Comparison of ENCODE assay signal across 26 cellular contexts in the genomic region with DNA sequence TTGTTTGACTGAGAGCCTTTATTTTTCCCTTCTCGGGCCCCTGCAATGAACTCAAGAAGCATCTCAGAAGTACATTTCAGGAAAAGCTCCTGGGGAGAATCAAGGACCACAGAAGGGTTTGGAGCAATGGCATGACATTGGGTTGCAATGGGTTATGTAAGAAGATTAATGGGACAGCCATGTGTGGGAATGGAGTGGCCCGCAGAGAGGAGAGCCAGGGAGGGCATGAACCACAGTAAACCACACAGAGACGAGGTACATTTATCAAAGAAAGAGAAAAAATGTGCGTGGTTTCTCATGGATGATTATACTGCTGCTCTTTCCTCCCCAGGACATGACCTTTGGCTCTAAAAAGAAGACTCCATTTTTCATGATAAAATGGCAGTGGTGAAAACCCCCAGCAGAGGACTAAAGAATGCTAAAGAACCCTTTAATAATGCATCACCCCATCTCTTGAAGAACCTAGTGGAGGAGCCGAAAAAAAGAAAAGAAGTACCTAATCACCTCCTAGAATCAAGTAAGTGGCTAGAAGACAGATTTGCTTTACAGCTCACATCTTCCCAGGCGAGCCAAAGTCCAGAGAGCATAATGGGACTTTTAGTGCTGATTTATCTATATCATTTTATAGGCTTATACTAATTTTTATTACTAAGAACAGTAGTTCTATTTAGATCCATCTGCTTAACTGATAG. TPM values are rescaled to one million over a fixed set of nuclear protein-coding genes. Genes with fewer than 3 reads are reported as not detected.
DNase-seq lines count a peak whose midpoint lies in the region; ATAC-seq and TF ChIP-seq lines count a peak whose summit lies in the region.
"Had no signal": no experiment of that assay in that cellular context is flagged by ENCODE, and none has a peak within 500 bp of the region (broad histone marks: within the 10 kb centered on the region; RNA-seq: fewer than 3 reads in every experiment).

No MANE protein-coding gene starts in this region.

- H3K27ac Mint-ChIP-seq in Caco-2 (ENCODE audit: unreplicated experiment) (peak overlapping the region; percentile 5), progenitor cell of endocrine pancreas (peak overlapping the region; percentile 90)
- H3K27ac Mint-ChIP-seq: activated CD8-positive, alpha-beta T cell treated with anti-CD3 and anti-CD28 coated beads, Interleukin-2, amount 10 ng/mL, durations not matched to agents 7 days and 5 days; activated naive CD4-positive, alpha-beta T cell treated with anti-CD3 and anti-CD28 coated beads for 36 hours; activated T-cell treated with anti-CD3 and anti-CD28 coated beads, Interleukin-2, amount 50 U/mL, for 24 hours; CD8-positive, alpha-beta T cell had no signal

- no TSS peak for BruUV-seq in Caco-2 (replicated peaks; lab: Mats Ljungman, UMichigan)

- H3K4me2 ChIP-seq in hepatocyte: peak overlapping the region; percentile 97

- no peaks in the 10 kb centered on the region for H3K79me2 ChIP-seq in hepatocyte

- WGBS in hepatocyte (ENCODE audit: low lambda C conversion rate, missing lambda C conversion rate): 47% methylated on average over 6 of the region's 6 CpGs

- POLR2A ChIA-PET in Caco-2 (lab: Charles Lee): no interaction called here

- H3K4me1 ChIP-seq in Caco-2 (peaks cover 63% of the 10 kb centered on the region), hepatocyte (ENCODE audit: insufficient read depth) (peaks cover 22% of the 10 kb centered on the region)

- ATAC-seq in HG02759 (IDR thresholded peaks at IDR 0.05; ENCODE audit: unreplicated experiment) (no peak), GM21717 (IDR thresholded peaks at IDR 0.05; ENCODE audit: unreplicated experiment) (no peak)
- ATAC-seq: activated CD8-positive, alpha-beta T cell treated with anti-CD3 and anti-CD28 coated beads, Interleukin-2, amount 10 ng/mL, durations not matched to agents 7 days and 5 days; CD8-positive, alpha-beta T cell had no signal

- H3K27ac ChIP-seq in hepatocyte: peak overlapping the region; percentile 86
- H3K27ac ChIP-seq: vagina had no signal

- H3K36me3 ChIP-seq in Caco-2 (ENCODE audit: control insufficient read depth, insufficient read depth, low read length) (no peaks in the 10 kb centered on the region), hepatocyte (replicated peaks; ENCODE audit: insufficient read depth, low read depth) (no peaks in the 10 kb centered on the region)
- H3K36me3 ChIP-seq: ascending aorta, vagina had no signal

- H3K9me3 Mint-ChIP-seq in Caco-2 (ENCODE audit: unreplicated experiment) (no peaks in the 10 kb centered on the region), progenitor cell of endocrine pancreas (ENCODE audit: low read depth) (peaks cover 3% of the 10 kb centered on the region)
- H3K9me3 Mint-ChIP-seq: activated naive CD4-positive, alpha-beta T cell treated with anti-CD3 and anti-CD28 coated beads for 36 hours; activated T-cell treated with anti-CD3 and anti-CD28 coated beads, Interleukin-2, amount 50 U/mL, for 24 hours; CD8-positive, alpha-beta T cell had no signal

- H2AFZ ChIP-seq in hepatocyte: no peak overlapping the region

- H3K4me3 Mint-ChIP-seq in Caco-2 (ENCODE audit: unreplicated experiment): peak overlapping the region; percentile 14
- peak overlapping the region; percentile 77 for H3K4me3 Mint-ChIP-seq in progenitor cell of endocrine pancreas (ENCODE audit: low read depth)
- H3K4me3 Mint-ChIP-seq: activated CD8-positive, alpha-beta T cell treated with anti-CD3 and anti-CD28 coated beads, Interleukin-2, amount 10 ng/mL, durations not matched to agents 7 days and 5 days had no signal

- no peak overlapping the region for H3K4me3 ChIP-seq in Caco-2 (ENCODE audit: low read depth, low read length)
- no peak overlapping the region for H3K4me3 ChIP-seq in hepatocyte
- H3K4me3 ChIP-seq: ascending aorta had no signal

- peaks cover 5% of the 10 kb centered on the region for H3K36me3 Mint-ChIP-seq in Caco-2 (ENCODE audit: insufficient read depth, unreplicated experiment)
- peaks cover 16% of the 10 kb centered on the region for H3K36me3 Mint-ChIP-seq in progenitor cell of endocrine pancreas (ENCODE audit: insufficient read depth)
- H3K36me3 Mint-ChIP-seq: CD8-positive, alpha-beta T cell had no signal

- H3K27me3 Mint-ChIP-seq in Caco-2 (ENCODE audit: insufficient read depth, unreplicated experiment) (no peaks in the 10 kb centered on the region), progenitor cell of endocrine pancreas (no peaks in the 10 kb centered on the region)

- no peaks in the 10 kb centered on the region for H4K20me1 ChIP-seq in hepatocyte (ENCODE audit: insufficient read depth, poor library complexity, severe bottlenecking)

- TF ChIP-seq CTCF in Caco-2 (IDR thresholded peaks at IDR 0.05; ENCODE audit: insufficient read depth in 1 of 2, low read depth in 1 of 2, low read length in 1 of 2, severe bottlenecking in 1 of 2, unreplicated experiment in 1 of 2) (no peak), hepatocyte (IDR thresholded peaks at IDR 0.05; ENCODE audit: poor library complexity) (no peak), progenitor cell of endocrine pancreas (IDR thresholded peaks at IDR 0.05; ENCODE audit: unreplicated experiment) (no peak)

- H3K4me1 Mint-ChIP-seq in Caco-2 (ENCODE audit: low read depth, unreplicated experiment) (peaks cover 40% of the 10 kb centered on the region), progenitor cell of endocrine pancreas (ENCODE audit: low read depth) (peaks cover 35% of the 10 kb centered on the region)

- no peaks in the 10 kb centered on the region for H3K9me2 ChIP-seq in hepatocyte (replicated peaks; ENCODE audit: insufficient read depth)

- CTCF ChIA-PET in Caco-2 (lab: Charles Lee): no interaction called here

- H3K9me3 ChIP-seq in Caco-2 (no peaks in the 10 kb centered on the region), hepatocyte (ENCODE audit: low read depth) (no peaks in the 10 kb centered on the region)
- H3K9me3 ChIP-seq: ascending aorta, vagina had no signal

- no peak for DNase-seq in Caco-2
- peak; percentile 98 for DNase-seq in amniotic epithelial cell (ENCODE audit: low read depth)
- DNase-seq in hepatocyte (ENCODE audit: low spot score): no peak
- DNase-seq in progenitor cell of endocrine pancreas (ENCODE audit: low spot score, unreplicated experiment): no peak
- no peak for DNase-seq in NCI-H146 treated with DMSO at 0.1 percent for 48 hours (lab: John Stamatoyannopoulos, UW; ENCODE audit: unreplicated experiment)
- no peak for DNase-seq in activated naive CD4-positive, alpha-beta T cell treated with Interleukin-2 at 50 U/mL for 16 hours
- DNase-seq: activated CD4-positive, CD25-positive, alpha-beta regulatory T cell; activated CD8-positive, alpha-beta T cell treated with anti-CD3 and anti-CD28 coated beads, Interleukin-2, amount 10 ng/mL, durations not matched to agents 7 days and 5 days; activated naive CD4-positive, alpha-beta T cell treated with anti-CD3 and anti-CD28 coated beads for 36 hours; activated T-cell treated with anti-CD3 and anti-CD28 coated beads, Interleukin-2, amount 50 U/mL, for 24 hours; CD8-positive, alpha-beta T cell; DND-41; foreskin fibroblast; GOT3; midbrain; NCI-H1417 treated with DMSO at 0.1 percent for 48 hours; NCI-H2171; NCI-H748 treated with DMSO at 0.1 percent for 48 hours; stimulated activated CD4-positive, alpha-beta T cell treated with anti-CD3 and anti-CD28 coated beads, Interleukin-4, amount 100 ng/mL, for 24 hours; T-helper 9 cell had no signal

- no peaks in the 10 kb centered on the region for H3K27me3 ChIP-seq in Caco-2 (replicated peaks; ENCODE audit: control insufficient read depth, insufficient read depth, low read length)
- H3K27me3 ChIP-seq in hepatocyte: no peaks in the 10 kb centered on the region
- H3K27me3 ChIP-seq: ascending aorta, vagina had no signal

- intact Hi-C loops in Caco-2 (cut with micrococcal nuclease; ENCODE audit: unreplicated experiment): no loop called here

RNA-seq across cellular contexts. Expression of a gene that starts 1.7 kb away (rescaled TPM):
- total RNA-seq in Caco-2 (2022) (0.60 TPM in 1 of 2 replicates, not detected in the other), hepatocyte (3.4 and 8.1 TPM in 2 replicates), progenitor cell of endocrine pancreas (33.0 and 37.4 TPM in 2 replicates)
- 3.3 and 3.5 TPM in 2 replicates for polyA plus RNA-seq in hepatocyte
- total RNA-seq: activated CD8-positive, alpha-beta T cell treated with anti-CD3 and anti-CD28 coated beads, Interleukin-2, amount 10 ng/mL, durations not matched to agents 7 days and 5 days; activated naive CD4-positive, alpha-beta T cell treated with anti-CD3 and anti-CD28 coated beads for 36 hours; ascending aorta; CD8-positive, alpha-beta T cell; SK-MEL-5 had no signal

RNA-seq across cellular contexts. Expression of a gene that starts 21.6 kb away (rescaled TPM):
- total RNA-seq in Caco-2 (2022) (not detected in 2 replicates), hepatocyte (1.7 and 2.4 TPM in 2 replicates), progenitor cell of endocrine pancreas (33.1 and 34.9 TPM in 2 replicates)
- polyA plus RNA-seq in hepatocyte: 4.3 and 4.9 TPM in 2 replicates
- total RNA-seq: activated CD8-positive, alpha-beta T cell treated with anti-CD3 and anti-CD28 coated beads, Interleukin-2, amount 10 ng/mL, durations not matched to agents 7 days and 5 days; activated naive CD4-positive, alpha-beta T cell treated with anti-CD3 and anti-CD28 coated beads for 36 hours; ascending aorta; CD8-positive, alpha-beta T cell; SK-MEL-5; subcutaneous adipose tissue; vagina had no signal
